In genomic region chr22:43884600-43885318, GRCh38 we compare ENCODE assay signal across 8 cellular contexts. TPM values are rescaled to one million over a fixed set of nuclear protein-coding genes. Genes with fewer than 3 reads are reported as not detected.
DNase-seq lines count a peak whose midpoint lies in the region; ATAC-seq and TF ChIP-seq lines count a peak whose summit lies in the region.

No MANE protein-coding gene starts in this region.

- peak; percentile 88 for TF ChIP-seq CTCF in BE2C (IDR thresholded peaks at IDR 0.05; ENCODE audit: low read depth, low read length)

- H3K4me1 ChIP-seq in BE2C (no peaks in the 10 kb centered on the region), SJCRH30 (no peaks in the 10 kb centered on the region), iPS DF 6.9 (ENCODE audit: control insufficient read depth, insufficient read depth, low read length) (no peaks in the 10 kb centered on the region)

- no peak overlapping the region for H3K4me3 ChIP-seq in BE2C (ENCODE audit: low read depth, low read length)
- H3K4me3 ChIP-seq in SJCRH30: no peak overlapping the region
- H3K4me3 ChIP-seq in iPS DF 6.9 (ENCODE audit: low read length): no peak overlapping the region

- no CpG with 5 or more reads among the region's 18 CpGs for WGBS in iPS DF 6.9 (ENCODE audit: insufficient coverage, insufficient read length)

- H3K27ac ChIP-seq in SJCRH30 (no peak overlapping the region), iPS DF 6.9 (ENCODE audit: low read length) (no peak overlapping the region)

- DNase-seq in BE2C: peak; percentile 82
- DNase-seq in SJCRH30: peak; percentile 37 to 55
- peak; percentile 12 for DNase-seq in amniotic stem cell (lab: John Stamatoyannopoulos, UW)
- peak; percentile 58 for DNase-seq in iPS DF 6.9 (ENCODE audit: low read depth, low spot score)
- DNase-seq in stimulated activated CD4-positive, alpha-beta T cell treated with anti-CD3 and anti-CD28 coated beads, Interleukin-4, amount 100 ng/mL, for 24 hours: peak; percentile 50

- H3K9me3 ChIP-seq in BE2C (no peaks in the 10 kb centered on the region), SJCRH30 (replicated peaks) (no peaks in the 10 kb centered on the region), iPS DF 6.9 (ENCODE audit: control insufficient read depth, insufficient read depth, low read length) (no peaks in the 10 kb centered on the region)

- ATAC-seq in GM18907 (IDR thresholded peaks at IDR 0.05; ENCODE audit: unreplicated experiment) (peak; percentile 53), HG03571 (IDR thresholded peaks at IDR 0.05; ENCODE audit: unreplicated experiment) (peak; percentile 56), GM18519 (IDR thresholded peaks at IDR 0.05; ENCODE audit: low FRiP score, unreplicated experiment) (no peak)

- H3K27me3 ChIP-seq in BE2C (no peaks in the 10 kb centered on the region), SJCRH30 (0 out of 2 replicates have a peak, but pooled peaks cover 3% of the 10 kb centered on the region), iPS DF 6.9 (ENCODE audit: control insufficient read depth, insufficient read depth, low read length) (no peaks in the 10 kb centered on the region)

- H3K36me3 ChIP-seq in BE2C (no peaks in the 10 kb centered on the region), SJCRH30 (no peaks in the 10 kb centered on the region), iPS DF 6.9 (ENCODE audit: control insufficient read depth, insufficient read depth, low read length) (no peaks in the 10 kb centered on the region; the same call in 1 of the 2 replicates)

RNA-seq across cellular contexts. Expression of gene PNPLA5, which starts 7.1 kb away (rescaled TPM):
- polyA plus RNA-seq in BE2C (2012; ENCODE audit: insufficient read depth, insufficient read length, low read depth): not detected
- not detected in 2 replicates for total RNA-seq in SJCRH30 (2014; rRNA removed; shearing (Covaris generic))

RNA-seq across cellular contexts. Expression of gene SULT4A1, which starts 22.4 kb away (rescaled TPM):
- 39.4 TPM for polyA plus RNA-seq in BE2C (2012; ENCODE audit: insufficient read depth, insufficient read length, low read depth)
- not detected in 2 replicates for total RNA-seq in SJCRH30 (2014; rRNA removed; shearing (Covaris generic))

RNA-seq across cellular contexts. Expression of gene PNPLA3, which starts 38.8 kb away (rescaled TPM):
- polyA plus RNA-seq in BE2C (2012; ENCODE audit: insufficient read depth, insufficient read length, low read depth): 0.37 TPM
- total RNA-seq in SJCRH30 (2014; rRNA removed; shearing (Covaris generic)): 1.3 and 1.9 TPM in 2 replicates

Comparison
In these comparisons a context has a peak if more than half of its experiments do, and no peak if none do; other contexts are left out.
1. DNase-seq: peak in every context shown above with its lines; median percentile 82 in BE2C; 58 in iPS DF 6.9; 50 in stimulated activated CD4-positive, alpha-beta T cell treated with anti-CD3 and anti-CD28 coated beads, Interleukin-4, amount 100 ng/mL, for 24 hours; 46 in SJCRH30; 12 in amniotic stem cell.